21 cellular contexts compared by ENCODE assay signal in genomic region chr10:104311184-104311720, GRCh38. TPM values are rescaled to one million over a fixed set of nuclear protein-coding genes. Genes with fewer than 3 reads are reported as not detected.
DNase-seq lines count a peak whose midpoint lies in the region; ATAC-seq and TF ChIP-seq lines count a peak whose summit lies in the region.
"Had no signal": no experiment of that assay in that cellular context is flagged by ENCODE, and none has a peak within 500 bp of the region (broad histone marks: within the 10 kb centered on the region; RNA-seq: fewer than 3 reads in every experiment).

No MANE protein-coding gene starts in this region.

- DNase-seq in heart right ventricle: no peak
- DNase-seq in left ventricle myocardium superior: no peak
- DNase-seq in osteoblast (ENCODE audit: insufficient read length, low spot score, missing footprints): no peak
- no peak for DNase-seq in amniotic stem cell (lab: John Stamatoyannopoulos, UW)
- DNase-seq in H4 (ENCODE audit: low spot score): no peak
- no peak for DNase-seq in NCI-H187 treated with DMSO at 0.1 percent for 48 hours (lab: John Stamatoyannopoulos, UW)
- DNase-seq: ACHN; activated CD4-positive, alpha-beta T cell treated with anti-CD3 and anti-CD28 coated beads for 48 hours; C1 segment of cervical spinal cord; KG1; midbrain; NCI-H1436; NCI-H510A treated with DMSO at 0.1 percent for 48 hours; nephron progenitor cell; NK-92 treated with Interleukin-12 subunit alpha and Interleukin-12 subunit beta, amount 100 ng/mL, for 24 hours; Peyer's patch; stimulated activated CD4-positive, alpha-beta T cell treated with anti-CD3 and anti-CD28 coated beads, Interleukin-1b, Interleukin-23, amount 100 ng/mL, for 48 hours; T-helper 2 cell had no signal

- TF ChIP-seq CTCF in heart right ventricle (IDR thresholded peaks at IDR 0.05) (no peak), osteoblast (IDR thresholded peaks at IDR 0.05; ENCODE audit: extremely low read depth, low read depth, low read length) (no peak)

- no peak overlapping the region for H3K4me2 ChIP-seq in osteoblast (ENCODE audit: insufficient read depth, low read length)

- intact Hi-C loops in heart right ventricle (cut with DNase I): no loop called here
- intact Hi-C loops in left ventricle myocardium superior (cut with micrococcal nuclease): no loop called here

- H4K20me1 ChIP-seq in osteoblast (ENCODE audit: insufficient read depth, low read length): peaks cover 6% of the 10 kb centered on the region

- no peaks in the 10 kb centered on the region for H3K9me3 ChIP-seq in heart right ventricle
- H3K9me3 ChIP-seq in osteoblast (ENCODE audit: low read depth, low read length): no peaks in the 10 kb centered on the region
- H3K9me3 ChIP-seq: Peyer's patch had no signal

- no peak overlapping the region for H2AFZ ChIP-seq in osteoblast (ENCODE audit: low read length)

- peaks cover 24 to 97% (median 72%) of the 10 kb centered on the region in 9 donors for H3K4me1 ChIP-seq in heart right ventricle
- H3K4me1 ChIP-seq in osteoblast (ENCODE audit: insufficient read depth, low read length): peaks cover 39% of the 10 kb centered on the region
- H3K4me1 ChIP-seq: Peyer's patch had no signal

- peaks cover 65% of the 10 kb centered on the region for H3K79me2 ChIP-seq in osteoblast (ENCODE audit: insufficient read depth, low read length)

- H3K4me3 ChIP-seq in heart right ventricle (no peak overlapping the region), osteoblast (ENCODE audit: insufficient read depth, low read length) (no peak overlapping the region)
- H3K4me3 ChIP-seq: Peyer's patch, skin epidermis had no signal

- no peak for ATAC-seq in heart right ventricle
- no peak for ATAC-seq in left ventricle myocardium superior
- ATAC-seq in HG02763 (IDR thresholded peaks at IDR 0.05; ENCODE audit: unreplicated experiment): no peak

- H3K27me3 ChIP-seq in heart right ventricle (no peaks in the 10 kb centered on the region), osteoblast (ENCODE audit: insufficient read depth, low read length) (no peaks in the 10 kb centered on the region)
- H3K27me3 ChIP-seq: Peyer's patch had no signal

- WGBS in heart right ventricle, 2 donors: 83 to 84% methylated on average over 5 of the region's 5 CpGs

- H3K36me3 ChIP-seq in heart right ventricle: peaks cover 9 to 75% (median 26%) of the 10 kb centered on the region in 9 donors
- H3K36me3 ChIP-seq in osteoblast (ENCODE audit: insufficient read depth, low read length): peaks cover 60% of the 10 kb centered on the region

- peak overlapping the region; percentile 76 to 95 (median 86) for H3K27ac ChIP-seq in heart right ventricle
- H3K27ac ChIP-seq in cingulate gyrus (ENCODE audit: low read depth, low read length): peak overlapping the region; percentile 19
- peak overlapping the region; percentile 91 for H3K27ac ChIP-seq in osteoblast (ENCODE audit: low read depth, low read length)
- H3K27ac ChIP-seq: Peyer's patch had no signal

RNA-seq across cellular contexts. Expression of gene ITPRIP, which starts 27.0 kb away (rescaled TPM):
- 10 to 100 TPM; 18.6 to 87.2 (median 35.9) TPM for total RNA-seq in heart right ventricle
- polyA plus RNA-seq in heart right ventricle: 10 to 100 TPM; 17.5 to 41.6 TPM
- 27.6 TPM for total RNA-seq in left ventricle myocardium superior
- 14.8 and 16.5 TPM in 2 replicates for total RNA-seq in osteoblast
- 1.3 and 3.3 TPM in 2 replicates for total RNA-seq in H4 (2014; rRNA removed; shearing (Covaris generic))

RNA-seq across cellular contexts. Expression of gene GSTO2, which starts 42.3 kb away (rescaled TPM):
- total RNA-seq in heart right ventricle (1 to 10 TPM in 4 of 10 donors, under 1 TPM in 6; 0.57 to 1.6 (median 0.97) TPM), left ventricle myocardium superior (1.1 TPM), osteoblast (1.8 and 2.2 TPM in 2 replicates)
- polyA plus RNA-seq in heart right ventricle: under 1 TPM; 0.25 to 0.51 TPM
- total RNA-seq in H4 (2014; rRNA removed; shearing (Covaris generic)): 0.72 TPM in 1 of 2 replicates, not detected in the other

RNA-seq across cellular contexts. Expression of gene CFAP58, which starts 42.4 kb away (rescaled TPM):
- total RNA-seq in heart right ventricle (1 to 10 TPM; 1.3 to 5.8 (median 3.0) TPM), left ventricle myocardium superior (1.2 TPM), osteoblast (0.36 and 0.59 TPM in 2 replicates)
- 1 to 10 TPM in 1 of 2 donors, under 1 TPM in 1; 0.58 to 3.6 TPM for polyA plus RNA-seq in heart right ventricle
- 0.08 and 0.12 TPM in 2 replicates for total RNA-seq in H4 (2014; rRNA removed; shearing (Covaris generic))

RNA-seq across cellular contexts. Expression of gene GSTO1, which starts 56.6 kb away (rescaled TPM):
- total RNA-seq in heart right ventricle (100 to 1,000 TPM; 161 to 372 (median 220) TPM), left ventricle myocardium superior (163 TPM), osteoblast (149 and 177 TPM in 2 replicates)
- polyA plus RNA-seq in heart right ventricle: 100 to 1,000 TPM; 339 to 570 TPM
- total RNA-seq in H4 (2014; rRNA removed; shearing (Covaris generic)): 171 and 239 TPM in 2 replicates

Comparison
In these comparisons a context has a peak if more than half of its experiments do, and no peak if none do; other contexts are left out.
1. H3K27ac ChIP-seq: peak in every context shown above with its lines; median percentile 91 in osteoblast; 86 in heart right ventricle; 19 in cingulate gyrus.